Comparison of ENCODE assay signal across 24 cellular contexts in genomic region chrX:13340182-13340791, GRCh38. TPM values are rescaled to one million over a fixed set of nuclear protein-coding genes. Genes with fewer than 3 reads are reported as not detected.
A peak's percentile ranks its signal among the peaks of the same experiment; 100 is the strongest.
DNase-seq lines count a peak whose midpoint lies in the region; ATAC-seq and TF ChIP-seq lines count a peak whose summit lies in the region.
"Had no signal": no experiment of that assay in that cellular context is flagged by ENCODE, and none has a peak within 500 bp of the region (broad histone marks: within the 10 kb centered on the region; RNA-seq: fewer than 3 reads in every experiment).

No MANE protein-coding gene starts in this region.

- H3K4me3 ChIP-seq in ACC112 (ENCODE audit: low read depth, low read length) (no peak overlapping the region), SK-N-SH (ENCODE audit: low read depth in 2 of 2, low read length in 1 of 2) (no peak overlapping the region)
- H3K4me3 ChIP-seq: suprapubic skin had no signal

- no peak overlapping the region for H3K9ac ChIP-seq in SK-N-SH
- H3K9ac ChIP-seq: parathyroid adenoma had no signal

- TF ChIP-seq RAD21 in SK-N-SH (IDR thresholded peaks at IDR 0.05; ENCODE audit: low read length): no peak

- 62% methylated on average over 5 of the region's 10 CpGs for WGBS in SK-N-SH (ENCODE audit: low lambda C conversion rate)

- H3K27me3 ChIP-seq in ACC112 (ENCODE audit: insufficient read depth, low read length): no peaks in the 10 kb centered on the region
- H3K27me3 ChIP-seq in SK-N-SH (ENCODE audit: insufficient read depth): no peaks in the 10 kb centered on the region
- H3K27me3 ChIP-seq: suprapubic skin had no signal

- TF ChIP-seq CTCF in SK-N-SH (IDR thresholded peaks at IDR 0.05): no peak
- no peak for TF ChIP-seq CTCF in omental fat pad (IDR thresholded peaks at IDR 0.05)

- no peak for TF ChIP-seq EP300 in SK-N-SH (IDR thresholded peaks at IDR 0.05; ENCODE audit: borderline replicate concordance in 1 of 2, low read depth in 1 of 2, low read length in 1 of 2)

- H3K9me3 ChIP-seq in SK-N-SH: no peaks in the 10 kb centered on the region
- H3K9me3 ChIP-seq: suprapubic skin had no signal

- H3K4me1 Mint-ChIP-seq in stimulated activated memory B cell treated with anti-CD40 and anti-IgM and Interleukin-4, amounts not matched to agents 10 μg/mL and 1 μg/mL and 100 μg/mL, for 72 hours: peaks cover 7% of the 10 kb centered on the region
- H3K4me1 Mint-ChIP-seq in stimulated activated effector memory CD8-positive, alpha-beta T cell treated with anti-CD3 and anti-CD28 coated beads, Interleukin-12 subunit alpha, Interleukin-12 subunit beta, amount 100 ng/mL, for 72 hours: no peaks in the 10 kb centered on the region
- H3K4me1 Mint-ChIP-seq: activated CD4-positive, alpha-beta T cell treated with anti-CD3 and anti-CD28 coated beads, Interleukin-2, amount 10 ng/mL, durations not matched to agents 24 days and 14 days; CD4-positive, CD25-positive, alpha-beta regulatory T cell; naive thymus-derived CD4-positive, alpha-beta T cell; T-helper 17 cell had no signal

- ATAC-seq in omental fat pad (ENCODE audit: low FRiP score): no peak
- ATAC-seq in stimulated activated memory B cell treated with anti-CD40 and anti-IgM and Interleukin-4, amounts not matched to agents 10 μg/mL and 1 μg/mL and 100 μg/mL, for 72 hours: no peak
- ATAC-seq in stimulated activated effector memory CD8-positive, alpha-beta T cell treated with anti-CD3 and anti-CD28 coated beads, Interleukin-12 subunit alpha, Interleukin-12 subunit beta, amount 100 ng/mL, for 72 hours: no peak
- ATAC-seq: left cardiac atrium; naive thymus-derived CD4-positive, alpha-beta T cell; sciatic nerve; T-helper 17 cell had no signal

- H3K4me2 ChIP-seq in SK-N-SH: no peak overlapping the region

- H3K36me3 Mint-ChIP-seq in stimulated activated memory B cell treated with anti-CD40 and anti-IgM and Interleukin-4, amounts not matched to agents 10 μg/mL and 1 μg/mL and 100 μg/mL, for 72 hours: no peaks in the 10 kb centered on the region
- no peaks in the 10 kb centered on the region for H3K36me3 Mint-ChIP-seq in stimulated activated effector memory CD8-positive, alpha-beta T cell treated with anti-CD3 and anti-CD28 coated beads, Interleukin-12 subunit alpha, Interleukin-12 subunit beta, amount 100 ng/mL, for 72 hours
- H3K36me3 Mint-ChIP-seq: CD4-positive, CD25-positive, alpha-beta regulatory T cell; naive thymus-derived CD4-positive, alpha-beta T cell had no signal

- H3K4me1 ChIP-seq in ACC112 (ENCODE audit: control insufficient read depth, insufficient read depth, low read length, unreplicated experiment) (no peaks in the 10 kb centered on the region), SK-N-SH (ENCODE audit: control insufficient read depth in 1 of 2, insufficient read depth in 2 of 2, low read depth in 1 of 2, low read length in 1 of 2) (peaks cover 3% of the 10 kb centered on the region in 2 experiments; a peak in 3 of 4 replicates)
- H3K4me1 ChIP-seq: parathyroid adenoma had no signal

- H3K27ac ChIP-seq in ACC112 (ENCODE audit: low read depth, low read length) (no peak overlapping the region), SK-N-SH (ENCODE audit: low read depth in 2 of 2, low read length in 1 of 2) (peak overlapping the region; percentile 77 to 78; a peak in 3 of 4 replicates)
- H3K27ac ChIP-seq: parathyroid adenoma, suprapubic skin had no signal

- no peaks in the 10 kb centered on the region for H3K36me3 ChIP-seq in ACC112 (ENCODE audit: insufficient read depth, low read length)
- H3K36me3 ChIP-seq in SK-N-SH (replicated peaks in 1 of 2; ENCODE audit: control insufficient read depth in 1 of 2, insufficient read depth in 2 of 2, low read length in 1 of 2): no peaks in the 10 kb centered on the region
- H3K36me3 ChIP-seq: suprapubic skin had no signal

- no peaks in the 10 kb centered on the region for H4K20me1 ChIP-seq in SK-N-SH (ENCODE audit: insufficient read depth)

- DNase-seq in GM04503 (ENCODE audit: low read depth) (peak; percentile 71), SK-N-SH (no peak), islet precursor cell (peak; percentile 72), omental fat pad (ENCODE audit: low spot score) (no peak), SKM-1 (lab: John Stamatoyannopoulos, UW; ENCODE audit: unreplicated experiment) (no peak)
- no peak for DNase-seq in stimulated activated effector memory CD8-positive, alpha-beta T cell treated with anti-CD3 and anti-CD28 coated beads, Interleukin-12 subunit alpha, Interleukin-12 subunit beta, amount 100 ng/mL, for 72 hours (ENCODE audit: low spot score in 2 of 2)
- DNase-seq: activated CD4-positive, alpha-beta T cell treated with anti-CD3 and anti-CD28 coated beads, Interleukin-2, amount 10 ng/mL, durations not matched to agents 24 days and 14 days; CD4-positive, CD25-positive, alpha-beta regulatory T cell; cortex of kidney; DMS153; H7; left cardiac atrium; mesendoderm; naive thymus-derived CD4-positive, alpha-beta T cell; NCI-H1092 treated with DMSO at 0.1 percent for 48 hours; NCI-H2171; NCI-H774; T-helper 17 cell had no signal

- POLR2A ChIA-PET in SK-N-SH (lab: Yijun Ruan, JAX): no interaction called here

- H3K9me3 Mint-ChIP-seq in stimulated activated memory B cell treated with anti-CD40 and anti-IgM and Interleukin-4, amounts not matched to agents 10 μg/mL and 1 μg/mL and 100 μg/mL, for 72 hours: peaks cover 3% of the 10 kb centered on the region
- no peaks in the 10 kb centered on the region for H3K9me3 Mint-ChIP-seq in stimulated activated effector memory CD8-positive, alpha-beta T cell treated with anti-CD3 and anti-CD28 coated beads, Interleukin-12 subunit alpha, Interleukin-12 subunit beta, amount 100 ng/mL, for 72 hours

- no peaks in the 10 kb centered on the region for H3K79me2 ChIP-seq in ACC112 (ENCODE audit: control insufficient read depth, insufficient read depth, low read length, unreplicated experiment)
- no peaks in the 10 kb centered on the region for H3K79me2 ChIP-seq in SK-N-SH (ENCODE audit: insufficient read depth)
- H3K79me2 ChIP-seq: parathyroid adenoma had no signal

- peak overlapping the region; percentile 60 for H2AFZ ChIP-seq in ACC112 (ENCODE audit: low read length, unreplicated experiment)
- peak overlapping the region; percentile 49 for H2AFZ ChIP-seq in SK-N-SH (ENCODE audit: low read depth)
- H2AFZ ChIP-seq: parathyroid adenoma had no signal

- peaks cover 7% of the 10 kb centered on the region for H3F3A ChIP-seq in SK-N-SH (replicated peaks; ENCODE audit: insufficient read depth)

- H3K4me3 Mint-ChIP-seq in stimulated activated memory B cell treated with anti-CD40 and anti-IgM and Interleukin-4, amounts not matched to agents 10 μg/mL and 1 μg/mL and 100 μg/mL, for 72 hours: no peak overlapping the region
- no peak overlapping the region for H3K4me3 Mint-ChIP-seq in stimulated activated effector memory CD8-positive, alpha-beta T cell treated with anti-CD3 and anti-CD28 coated beads, Interleukin-12 subunit alpha, Interleukin-12 subunit beta, amount 100 ng/mL, for 72 hours
- H3K4me3 Mint-ChIP-seq: activated CD4-positive, alpha-beta T cell treated with anti-CD3 and anti-CD28 coated beads, Interleukin-2, amount 10 ng/mL, durations not matched to agents 24 days and 14 days; CD4-positive, CD25-positive, alpha-beta regulatory T cell; naive thymus-derived CD4-positive, alpha-beta T cell; T-helper 17 cell had no signal

- no peaks in the 10 kb centered on the region for H3K9me2 ChIP-seq in SK-N-SH

- H3K27ac Mint-ChIP-seq in stimulated activated memory B cell treated with anti-CD40 and anti-IgM and Interleukin-4, amounts not matched to agents 10 μg/mL and 1 μg/mL and 100 μg/mL, for 72 hours: no peak overlapping the region
- H3K27ac Mint-ChIP-seq in stimulated activated effector memory CD8-positive, alpha-beta T cell treated with anti-CD3 and anti-CD28 coated beads, Interleukin-12 subunit alpha, Interleukin-12 subunit beta, amount 100 ng/mL, for 72 hours: no peak overlapping the region
- H3K27ac Mint-ChIP-seq: activated CD4-positive, alpha-beta T cell treated with anti-CD3 and anti-CD28 coated beads, Interleukin-2, amount 10 ng/mL, durations not matched to agents 24 days and 14 days; CD4-positive, CD25-positive, alpha-beta regulatory T cell; naive thymus-derived CD4-positive, alpha-beta T cell; T-helper 17 cell had no signal

- CTCF ChIA-PET in SK-N-SH (lab: Yijun Ruan, JAX): no interaction called here

- no peaks in the 10 kb centered on the region for H3K27me3 Mint-ChIP-seq in stimulated activated memory B cell treated with anti-CD40 and anti-IgM and Interleukin-4, amounts not matched to agents 10 μg/mL and 1 μg/mL and 100 μg/mL, for 72 hours
- H3K27me3 Mint-ChIP-seq: activated CD4-positive, alpha-beta T cell treated with anti-CD3 and anti-CD28 coated beads, Interleukin-2, amount 10 ng/mL, durations not matched to agents 24 days and 14 days; CD4-positive, CD25-positive, alpha-beta regulatory T cell; naive thymus-derived CD4-positive, alpha-beta T cell; T-helper 17 cell had no signal

TF ChIP-seq in SK-N-SH, 30 proteins besides CTCF, POLR2A, EP300 and RAD21:
- TF ChIP-seq SMC3 (IDR thresholded peaks at IDR 0.05; ENCODE audit: low read depth, low read length): no peak
- TF ChIP-seq, protein P1, sequence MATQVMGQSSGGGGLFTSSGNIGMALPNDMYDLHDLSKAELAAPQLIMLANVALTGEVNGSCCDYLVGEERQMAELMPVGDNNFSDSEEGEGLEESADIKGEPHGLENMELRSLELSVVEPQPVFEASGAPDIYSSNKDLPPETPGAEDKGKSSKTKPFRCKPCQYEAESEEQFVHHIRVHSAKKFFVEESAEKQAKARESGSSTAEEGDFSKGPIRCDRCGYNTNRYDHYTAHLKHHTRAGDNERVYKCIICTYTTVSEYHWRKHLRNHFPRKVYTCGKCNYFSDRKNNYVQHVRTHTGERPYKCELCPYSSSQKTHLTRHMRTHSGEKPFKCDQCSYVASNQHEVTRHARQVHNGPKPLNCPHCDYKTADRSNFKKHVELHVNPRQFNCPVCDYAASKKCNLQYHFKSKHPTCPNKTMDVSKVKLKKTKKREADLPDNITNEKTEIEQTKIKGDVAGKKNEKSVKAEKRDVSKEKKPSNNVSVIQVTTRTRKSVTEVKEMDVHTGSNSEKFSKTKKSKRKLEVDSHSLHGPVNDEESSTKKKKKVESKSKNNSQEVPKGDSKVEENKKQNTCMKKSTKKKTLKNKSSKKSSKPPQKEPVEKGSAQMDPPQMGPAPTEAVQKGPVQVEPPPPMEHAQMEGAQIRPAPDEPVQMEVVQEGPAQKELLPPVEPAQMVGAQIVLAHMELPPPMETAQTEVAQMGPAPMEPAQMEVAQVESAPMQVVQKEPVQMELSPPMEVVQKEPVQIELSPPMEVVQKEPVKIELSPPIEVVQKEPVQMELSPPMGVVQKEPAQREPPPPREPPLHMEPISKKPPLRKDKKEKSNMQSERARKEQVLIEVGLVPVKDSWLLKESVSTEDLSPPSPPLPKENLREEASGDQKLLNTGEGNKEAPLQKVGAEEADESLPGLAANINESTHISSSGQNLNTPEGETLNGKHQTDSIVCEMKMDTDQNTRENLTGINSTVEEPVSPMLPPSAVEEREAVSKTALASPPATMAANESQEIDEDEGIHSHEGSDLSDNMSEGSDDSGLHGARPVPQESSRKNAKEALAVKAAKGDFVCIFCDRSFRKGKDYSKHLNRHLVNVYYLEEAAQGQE (IDR thresholded peaks at IDR 0.05; ENCODE audit: low read depth, low read length): no peak

RNA-seq across cellular contexts. Expression of gene ATXN3L, which starts 20.4 kb away (rescaled TPM):
- polyA plus RNA-seq in SK-N-SH (2012; rRNA removed): not detected in 2 replicates
- polyA plus RNA-seq in SK-N-SH (2012; cell fraction: cytosol; rRNA removed): not detected in 2 replicates
- polyA plus RNA-seq in SK-N-SH (2012; cell fraction: nucleus; rRNA removed): not detected in 2 replicates
- total RNA-seq in omental fat pad: not detected
- total RNA-seq: activated CD4-positive, alpha-beta T cell treated with anti-CD3 and anti-CD28 coated beads, Interleukin-2, amount 10 ng/mL, durations not matched to agents 24 days and 14 days; CD4-positive, CD25-positive, alpha-beta regulatory T cell; H7; HT1080; left cardiac atrium; naive thymus-derived CD4-positive, alpha-beta T cell; sciatic nerve; suprapubic skin; T-helper 17 cell had no signal
- polyA plus RNA-seq: CD4-positive, CD25-positive, alpha-beta regulatory T cell; naive thymus-derived CD4-positive, alpha-beta T cell had no signal

Comparison
In these comparisons a context has a peak if more than half of its experiments do, and no peak if none do; other contexts are left out.
1. DNase-seq: peak in GM04503 (single experiment) and islet precursor cell (single experiment); none in SK-N-SH (single experiment), omental fat pad (single experiment), SKM-1 (single experiment) and stimulated activated effector memory CD8-positive, alpha-beta T cell treated with anti-CD3 and anti-CD28 coated beads, Interleukin-12 subunit alpha, Interleukin-12 subunit beta, amount 100 ng/mL, for 72 hours (0 of 2).